20 cellular contexts compared by ENCODE assay signal in the genomic region with DNA sequence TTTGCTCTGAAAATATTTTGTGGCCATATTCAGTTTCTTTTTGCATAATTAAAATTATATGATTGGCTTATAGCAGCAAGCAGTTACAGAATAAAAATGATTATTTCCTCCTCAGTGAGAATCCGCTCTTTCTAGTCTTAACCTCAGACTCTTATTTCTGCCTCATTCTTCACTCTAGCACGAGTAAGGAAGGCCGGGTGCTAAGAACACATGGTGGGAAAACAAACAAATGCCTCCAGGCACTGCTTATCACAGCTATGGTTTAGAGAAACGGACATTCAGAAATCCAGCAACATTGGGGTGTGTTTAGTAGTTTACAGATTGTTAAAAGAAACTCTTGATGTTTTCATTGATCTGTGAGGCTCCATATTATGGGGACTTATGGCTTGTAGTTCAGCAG.
DNase-seq lines count a peak whose midpoint lies in the region; ATAC-seq and TF ChIP-seq lines count a peak whose summit lies in the region.
"Had no signal": no experiment of that assay in that cellular context is flagged by ENCODE, and none has a peak within 500 bp of the region (broad histone marks: within the 10 kb centered on the region; RNA-seq: fewer than 3 reads in every experiment).

No MANE protein-coding gene starts in this region.

- H3K23ac ChIP-seq in mesendoderm (ENCODE audit: low read length), result no peak overlapping the region

- H3K36me3 ChIP-seq in endodermal cell (ENCODE audit: control insufficient read depth, insufficient read depth, low read length), result no peaks in the 10 kb centered on the region
- no peaks in the 10 kb centered on the region for H3K36me3 ChIP-seq in mesendoderm (ENCODE audit: control insufficient read depth, insufficient read depth, low read length)

- ATAC-seq in stimulated activated naive B cell treated with anti-CD40 and anti-IgM and Interleukin-4, amounts not matched to agents 10 μg/mL and 1 μg/mL and 100 μg/mL, for 72 hours (replicated peaks), result no peak
- ATAC-seq: SK-N-SH treated with all-trans-retinoic acid at 6 μM for 48 hours had no signal

- H3K27ac Mint-ChIP-seq in endodermal cell, result peak overlapping the region; percentile 62
- H3K27ac Mint-ChIP-seq in stimulated activated naive B cell treated with anti-CD40 and anti-IgM and Interleukin-4, amounts not matched to agents 10 μg/mL and 1 μg/mL and 100 μg/mL, for 72 hours, result peak overlapping the region; percentile 11
- no peak overlapping the region for H3K27ac Mint-ChIP-seq in endothelial cell (ENCODE audit: unreplicated experiment)
- H3K27ac Mint-ChIP-seq in nephron progenitor cell, result no peak overlapping the region
- H3K27ac Mint-ChIP-seq: IgD-negative memory B cell had no signal

- DNase-seq in NCI-H146 (lab: John Stamatoyannopoulos, UW) (peak; percentile 14), NCI-H146 treated with DMSO at 0.1 percent for 48 hours (lab: John Stamatoyannopoulos, UW; ENCODE audit: unreplicated experiment) (no peak), endodermal cell (no peak), mesendoderm (peak; percentile 26), NCI-H187 (lab: John Stamatoyannopoulos, UW) (no peak), endothelial cell (ENCODE audit: low spot score) (no peak), nephron progenitor cell (no peak)
- DNase-seq in stimulated activated naive B cell treated with anti-CD40 and anti-IgM and Interleukin-4, amounts not matched to agents 10 μg/mL and 1 μg/mL and 100 μg/mL, for 72 hours, result no peak
- DNase-seq: 8988T; Calu3; CD8-positive, alpha-beta memory T cell; DMS153; GF-D8; Karpas-422; NCI-H1436 treated with DMSO at 0.1 percent for 48 hours; NCI-H2081 treated with DMSO at 0.1 percent for 48 hours; NCI-H2171 treated with DMSO at 0.1 percent for 48 hours; Peyer's patch had no signal

- 61 to 70% methylated on average over 1 to 4 of the region's 4 CpGs for WGBS in endodermal cell (ENCODE audit: insufficient coverage in 1 of 2, insufficient read length in 1 of 2), 2 experiments
- WGBS in mesendoderm (ENCODE audit: extremely low coverage, insufficient coverage, low lambda C conversion rate), result no CpG with 5 or more reads among the region's 4 CpGs

- H3K4me3 Mint-ChIP-seq in endodermal cell, result no peak overlapping the region
- H3K4me3 Mint-ChIP-seq in stimulated activated naive B cell treated with anti-CD40 and anti-IgM and Interleukin-4, amounts not matched to agents 10 μg/mL and 1 μg/mL and 100 μg/mL, for 72 hours, result no peak overlapping the region
- H3K4me3 Mint-ChIP-seq in endothelial cell (ENCODE audit: unreplicated experiment), result no peak overlapping the region
- H3K4me3 Mint-ChIP-seq in nephron progenitor cell, result no peak overlapping the region
- H3K4me3 Mint-ChIP-seq: CD8-positive, alpha-beta memory T cell had no signal

- H3K36me3 Mint-ChIP-seq in endodermal cell (ENCODE audit: low read depth), result peaks cover 4% of the 10 kb centered on the region
- peaks cover 28 to 38% of the 10 kb centered on the region in 2 donors for H3K36me3 Mint-ChIP-seq in stimulated activated naive B cell treated with anti-CD40 and anti-IgM and Interleukin-4, amounts not matched to agents 10 μg/mL and 1 μg/mL and 100 μg/mL, for 72 hours
- H3K36me3 Mint-ChIP-seq in endothelial cell (ENCODE audit: low read depth, unreplicated experiment), result no peaks in the 10 kb centered on the region
- peaks cover 5% of the 10 kb centered on the region for H3K36me3 Mint-ChIP-seq in nephron progenitor cell (ENCODE audit: low read depth)

- no peak overlapping the region for H3K4ac ChIP-seq in mesendoderm (ENCODE audit: low read depth, low read length)

- H3K4me1 ChIP-seq in endodermal cell (ENCODE audit: control insufficient read depth, insufficient read depth, low read length) (peaks cover 13% of the 10 kb centered on the region), mesendoderm (ENCODE audit: control insufficient read depth, low read depth, low read length) (no peaks in the 10 kb centered on the region)

- no peak overlapping the region for H3K56ac ChIP-seq in mesendoderm (ENCODE audit: low read length)

- H2BK5ac ChIP-seq in mesendoderm (ENCODE audit: low read length), result no peak overlapping the region

- TF ChIP-seq CTCF in endodermal cell (conservative IDR thresholded peaks at IDR 0.05) (no peak), endothelial cell (IDR thresholded peaks at IDR 0.05; ENCODE audit: unreplicated experiment) (no peak), nephron progenitor cell (IDR thresholded peaks at IDR 0.05) (no peak)

- H3K79me1 ChIP-seq in mesendoderm (ENCODE audit: low read length), result no peaks in the 10 kb centered on the region

- no peak overlapping the region for H4K8ac ChIP-seq in mesendoderm (ENCODE audit: low read depth, low read length)

- H3K9ac ChIP-seq in endodermal cell (ENCODE audit: extremely low read depth, low read length, poor library complexity, severe bottlenecking), result no peak overlapping the region
- H3K9ac ChIP-seq in mesendoderm (ENCODE audit: low read length), result no peak overlapping the region

- H3K18ac ChIP-seq in mesendoderm (ENCODE audit: low read length), result no peak overlapping the region

- no peak overlapping the region for H2BK120ac ChIP-seq in mesendoderm (ENCODE audit: low read depth, low read length)

- H2AK5ac ChIP-seq in mesendoderm (ENCODE audit: low read length), result no peak overlapping the region

- no peak overlapping the region for H3K4me2 ChIP-seq in mesendoderm (ENCODE audit: low read length)

- H3K79me2 ChIP-seq in mesendoderm (ENCODE audit: control insufficient read depth, insufficient read depth, low read length), result no peaks in the 10 kb centered on the region

- no peak overlapping the region for H4K5ac ChIP-seq in mesendoderm (ENCODE audit: low read length)

- no peaks in the 10 kb centered on the region for H3K27me3 Mint-ChIP-seq in endodermal cell (ENCODE audit: insufficient read depth)
- H3K27me3 Mint-ChIP-seq in stimulated activated naive B cell treated with anti-CD40 and anti-IgM and Interleukin-4, amounts not matched to agents 10 μg/mL and 1 μg/mL and 100 μg/mL, for 72 hours, result no peaks in the 10 kb centered on the region
- no peaks in the 10 kb centered on the region for H3K27me3 Mint-ChIP-seq in endothelial cell (ENCODE audit: unreplicated experiment)
- no peaks in the 10 kb centered on the region for H3K27me3 Mint-ChIP-seq in nephron progenitor cell (ENCODE audit: low read depth, poor library complexity)
- H3K27me3 Mint-ChIP-seq: CD8-positive, alpha-beta memory T cell; IgD-negative memory B cell had no signal

- no peaks in the 10 kb centered on the region for H3K9me3 Mint-ChIP-seq in endodermal cell
- no peaks in the 10 kb centered on the region for H3K9me3 Mint-ChIP-seq in stimulated activated naive B cell treated with anti-CD40 and anti-IgM and Interleukin-4, amounts not matched to agents 10 μg/mL and 1 μg/mL and 100 μg/mL, for 72 hours
- no peaks in the 10 kb centered on the region for H3K9me3 Mint-ChIP-seq in endothelial cell (ENCODE audit: unreplicated experiment)
- H3K9me3 Mint-ChIP-seq in nephron progenitor cell, result no peaks in the 10 kb centered on the region
- H3K9me3 Mint-ChIP-seq: CD8-positive, alpha-beta memory T cell; IgD-negative memory B cell had no signal

- H3K27me3 ChIP-seq in endodermal cell (ENCODE audit: control insufficient read depth, insufficient read depth, low read length, poor library complexity, severe bottlenecking) (no peaks in the 10 kb centered on the region), mesendoderm (ENCODE audit: insufficient read depth, low read length, poor library complexity) (no peaks in the 10 kb centered on the region)
- H3K27me3 ChIP-seq: Peyer's patch had no signal

- H3K4me3 ChIP-seq in endodermal cell (ENCODE audit: low read length), result peak overlapping the region; percentile 6
- H3K4me3 ChIP-seq in mesendoderm (ENCODE audit: low read length), result no peak overlapping the region
- H3K4me3 ChIP-seq: Peyer's patch had no signal

- H3K27ac ChIP-seq in endodermal cell (ENCODE audit: low read depth, low read length), result no peak overlapping the region
- H3K27ac ChIP-seq in mesendoderm (ENCODE audit: low read depth, low read length), result no peak overlapping the region
- H3K27ac ChIP-seq: Peyer's patch had no signal

- no peak overlapping the region for H2BK15ac ChIP-seq in mesendoderm (replicated peaks; ENCODE audit: low read depth)

- H3K4me1 Mint-ChIP-seq in endodermal cell (peaks cover 67% of the 10 kb centered on the region), endothelial cell (ENCODE audit: unreplicated experiment) (peaks cover 30% of the 10 kb centered on the region), nephron progenitor cell (peaks cover 24% of the 10 kb centered on the region)
- H3K4me1 Mint-ChIP-seq in stimulated activated naive B cell treated with anti-CD40 and anti-IgM and Interleukin-4, amounts not matched to agents 10 μg/mL and 1 μg/mL and 100 μg/mL, for 72 hours, result peaks cover 25 to 40% of the 10 kb centered on the region in 2 donors

- H3K9me3 ChIP-seq in endodermal cell (ENCODE audit: control insufficient read depth, low read length), result no peaks in the 10 kb centered on the region
- H3K9me3 ChIP-seq: Peyer's patch had no signal

Comparison
In these comparisons a context has a peak if more than half of its experiments do, and no peak if none do; other contexts are left out.
1. DNase-seq: peak in NCI-H146 (single experiment) and mesendoderm (single experiment); none in NCI-H146 treated with DMSO at 0.1 percent for 48 hours (single experiment), endodermal cell (single experiment), stimulated activated naive B cell treated with anti-CD40 and anti-IgM and Interleukin-4, amounts not matched to agents 10 μg/mL and 1 μg/mL and 100 μg/mL, for 72 hours (single experiment), NCI-H187 (0 of 2), endothelial cell (single experiment) and nephron progenitor cell (single experiment).
2. H3K27ac Mint-ChIP-seq: peak in endodermal cell (single experiment) and stimulated activated naive B cell treated with anti-CD40 and anti-IgM and Interleukin-4, amounts not matched to agents 10 μg/mL and 1 μg/mL and 100 μg/mL, for 72 hours (single experiment); none in endothelial cell (single experiment) and nephron progenitor cell (single experiment).